In the genomic region with DNA sequence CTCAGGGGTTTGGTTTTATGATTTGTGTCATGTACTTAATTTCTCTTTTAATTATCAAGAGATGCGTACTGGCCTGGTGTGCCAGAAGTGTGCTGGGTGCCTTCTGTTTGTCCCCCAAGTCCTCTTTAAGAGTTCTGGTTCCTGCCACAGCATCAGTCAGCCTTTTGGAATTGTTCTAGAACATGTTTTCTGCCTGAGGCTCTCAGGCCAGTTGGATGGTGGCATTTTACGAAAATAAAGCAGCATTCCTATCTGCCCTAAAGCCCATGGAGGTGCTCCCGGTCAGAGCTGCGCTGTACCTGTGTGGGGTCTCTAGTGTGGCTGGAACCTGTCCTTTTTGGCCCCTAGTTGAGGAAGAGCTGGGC, we compare ENCODE assay signal across 2 cellular contexts.
TF ChIP-seq lines count a peak whose summit lies in the region.

No MANE protein-coding gene starts in this region.

TF ChIP-seq in liver, 16 proteins besides CTCF, POLR2A, EP300 and RAD21:
- TF ChIP-seq GABPA (IDR thresholded peaks at IDR 0.05 in 1 of 2, conservative IDR thresholded peaks at IDR 0.05 in 1 of 2) = no peak
- TF ChIP-seq EGR1 (IDR thresholded peaks at IDR 0.05; ENCODE audit: low read depth in 2 of 2) = no peak
- TF ChIP-seq FOXA2 (IDR thresholded peaks at IDR 0.05) = no peak
- TF ChIP-seq, protein P1, sequence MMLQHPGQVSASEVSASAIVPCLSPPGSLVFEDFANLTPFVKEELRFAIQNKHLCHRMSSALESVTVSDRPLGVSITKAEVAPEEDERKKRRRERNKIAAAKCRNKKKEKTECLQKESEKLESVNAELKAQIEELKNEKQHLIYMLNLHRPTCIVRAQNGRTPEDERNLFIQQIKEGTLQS (IDR thresholded peaks at IDR 0.05) = no peak
- TF ChIP-seq, protein P2, sequence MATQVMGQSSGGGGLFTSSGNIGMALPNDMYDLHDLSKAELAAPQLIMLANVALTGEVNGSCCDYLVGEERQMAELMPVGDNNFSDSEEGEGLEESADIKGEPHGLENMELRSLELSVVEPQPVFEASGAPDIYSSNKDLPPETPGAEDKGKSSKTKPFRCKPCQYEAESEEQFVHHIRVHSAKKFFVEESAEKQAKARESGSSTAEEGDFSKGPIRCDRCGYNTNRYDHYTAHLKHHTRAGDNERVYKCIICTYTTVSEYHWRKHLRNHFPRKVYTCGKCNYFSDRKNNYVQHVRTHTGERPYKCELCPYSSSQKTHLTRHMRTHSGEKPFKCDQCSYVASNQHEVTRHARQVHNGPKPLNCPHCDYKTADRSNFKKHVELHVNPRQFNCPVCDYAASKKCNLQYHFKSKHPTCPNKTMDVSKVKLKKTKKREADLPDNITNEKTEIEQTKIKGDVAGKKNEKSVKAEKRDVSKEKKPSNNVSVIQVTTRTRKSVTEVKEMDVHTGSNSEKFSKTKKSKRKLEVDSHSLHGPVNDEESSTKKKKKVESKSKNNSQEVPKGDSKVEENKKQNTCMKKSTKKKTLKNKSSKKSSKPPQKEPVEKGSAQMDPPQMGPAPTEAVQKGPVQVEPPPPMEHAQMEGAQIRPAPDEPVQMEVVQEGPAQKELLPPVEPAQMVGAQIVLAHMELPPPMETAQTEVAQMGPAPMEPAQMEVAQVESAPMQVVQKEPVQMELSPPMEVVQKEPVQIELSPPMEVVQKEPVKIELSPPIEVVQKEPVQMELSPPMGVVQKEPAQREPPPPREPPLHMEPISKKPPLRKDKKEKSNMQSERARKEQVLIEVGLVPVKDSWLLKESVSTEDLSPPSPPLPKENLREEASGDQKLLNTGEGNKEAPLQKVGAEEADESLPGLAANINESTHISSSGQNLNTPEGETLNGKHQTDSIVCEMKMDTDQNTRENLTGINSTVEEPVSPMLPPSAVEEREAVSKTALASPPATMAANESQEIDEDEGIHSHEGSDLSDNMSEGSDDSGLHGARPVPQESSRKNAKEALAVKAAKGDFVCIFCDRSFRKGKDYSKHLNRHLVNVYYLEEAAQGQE (IDR thresholded peaks at IDR 0.05) = no peak
- no peak for TF ChIP-seq NR2F2 (IDR thresholded peaks at IDR 0.05)
- TF ChIP-seq, protein P3, sequence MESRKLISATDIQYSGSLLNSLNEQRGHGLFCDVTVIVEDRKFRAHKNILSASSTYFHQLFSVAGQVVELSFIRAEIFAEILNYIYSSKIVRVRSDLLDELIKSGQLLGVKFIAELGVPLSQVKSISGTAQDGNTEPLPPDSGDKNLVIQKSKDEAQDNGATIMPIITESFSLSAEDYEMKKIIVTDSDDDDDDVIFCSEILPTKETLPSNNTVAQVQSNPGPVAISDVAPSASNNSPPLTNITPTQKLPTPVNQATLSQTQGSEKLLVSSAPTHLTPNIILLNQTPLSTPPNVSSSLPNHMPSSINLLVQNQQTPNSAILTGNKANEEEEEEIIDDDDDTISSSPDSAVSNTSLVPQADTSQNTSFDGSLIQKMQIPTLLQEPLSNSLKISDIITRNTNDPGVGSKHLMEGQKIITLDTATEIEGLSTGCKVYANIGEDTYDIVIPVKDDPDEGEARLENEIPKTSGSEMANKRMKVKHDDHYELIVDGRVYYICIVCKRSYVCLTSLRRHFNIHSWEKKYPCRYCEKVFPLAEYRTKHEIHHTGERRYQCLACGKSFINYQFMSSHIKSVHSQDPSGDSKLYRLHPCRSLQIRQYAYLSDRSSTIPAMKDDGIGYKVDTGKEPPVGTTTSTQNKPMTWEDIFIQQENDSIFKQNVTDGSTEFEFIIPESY (IDR thresholded peaks at IDR 0.05) = no peak
- no peak for TF ChIP-seq HNF4G (IDR thresholded peaks at IDR 0.05)
- no peak for TF ChIP-seq FOXA1 (IDR thresholded peaks at IDR 0.05)
- no peak for TF ChIP-seq HNF4A (conservative IDR thresholded peaks at IDR 0.05)

TF ChIP-seq in HepG2, 621 proteins besides CTCF, POLR2A, EP300 and RAD21:
- TF ChIP-seq, protein P4, sequence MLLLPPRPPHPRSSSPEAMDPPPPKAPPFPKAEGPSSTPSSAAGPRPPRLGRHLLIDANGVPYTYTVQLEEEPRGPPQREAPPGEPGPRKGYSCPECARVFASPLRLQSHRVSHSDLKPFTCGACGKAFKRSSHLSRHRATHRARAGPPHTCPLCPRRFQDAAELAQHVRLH (CRISPR knock-in tag; IDR thresholded peaks at IDR 0.05; ENCODE audit: borderline replicate concordance, low read depth) = no peak
- TF ChIP-seq ZNF207 (IDR thresholded peaks at IDR 0.05; ENCODE audit: borderline replicate concordance) (no peak), ASH2L (IDR thresholded peaks at IDR 0.05; ENCODE audit: insufficient read length, low read depth, low read length) (no peak), YY1 (IDR thresholded peaks at IDR 0.05; ENCODE audit: insufficient read depth, insufficient replicate concordance, low read depth, low read length) (no peak), ADNP (CRISPR knock-in tag; IDR thresholded peaks at IDR 0.05) (no peak), ZNF678 (CRISPR knock-in tag; IDR thresholded peaks at IDR 0.05) (no peak), FOSL1 (CRISPR knock-in tag; IDR thresholded peaks at IDR 0.05; ENCODE audit: borderline replicate concordance) (no peak), ZNF496 (CRISPR knock-in tag; IDR thresholded peaks at IDR 0.05; ENCODE audit: insufficient replicate concordance) (no peak), ZSCAN9 (CRISPR knock-in tag; IDR thresholded peaks at IDR 0.05; ENCODE audit: borderline replicate concordance) (no peak), CREB1 (IDR thresholded peaks at IDR 0.05) (no peak), CREB1 (CRISPR knock-in tag; IDR thresholded peaks at IDR 0.05) (no peak), ATAD3A (CRISPR knock-in tag; IDR thresholded peaks at IDR 0.05) (no peak)
- TF ChIP-seq, protein P5, sequence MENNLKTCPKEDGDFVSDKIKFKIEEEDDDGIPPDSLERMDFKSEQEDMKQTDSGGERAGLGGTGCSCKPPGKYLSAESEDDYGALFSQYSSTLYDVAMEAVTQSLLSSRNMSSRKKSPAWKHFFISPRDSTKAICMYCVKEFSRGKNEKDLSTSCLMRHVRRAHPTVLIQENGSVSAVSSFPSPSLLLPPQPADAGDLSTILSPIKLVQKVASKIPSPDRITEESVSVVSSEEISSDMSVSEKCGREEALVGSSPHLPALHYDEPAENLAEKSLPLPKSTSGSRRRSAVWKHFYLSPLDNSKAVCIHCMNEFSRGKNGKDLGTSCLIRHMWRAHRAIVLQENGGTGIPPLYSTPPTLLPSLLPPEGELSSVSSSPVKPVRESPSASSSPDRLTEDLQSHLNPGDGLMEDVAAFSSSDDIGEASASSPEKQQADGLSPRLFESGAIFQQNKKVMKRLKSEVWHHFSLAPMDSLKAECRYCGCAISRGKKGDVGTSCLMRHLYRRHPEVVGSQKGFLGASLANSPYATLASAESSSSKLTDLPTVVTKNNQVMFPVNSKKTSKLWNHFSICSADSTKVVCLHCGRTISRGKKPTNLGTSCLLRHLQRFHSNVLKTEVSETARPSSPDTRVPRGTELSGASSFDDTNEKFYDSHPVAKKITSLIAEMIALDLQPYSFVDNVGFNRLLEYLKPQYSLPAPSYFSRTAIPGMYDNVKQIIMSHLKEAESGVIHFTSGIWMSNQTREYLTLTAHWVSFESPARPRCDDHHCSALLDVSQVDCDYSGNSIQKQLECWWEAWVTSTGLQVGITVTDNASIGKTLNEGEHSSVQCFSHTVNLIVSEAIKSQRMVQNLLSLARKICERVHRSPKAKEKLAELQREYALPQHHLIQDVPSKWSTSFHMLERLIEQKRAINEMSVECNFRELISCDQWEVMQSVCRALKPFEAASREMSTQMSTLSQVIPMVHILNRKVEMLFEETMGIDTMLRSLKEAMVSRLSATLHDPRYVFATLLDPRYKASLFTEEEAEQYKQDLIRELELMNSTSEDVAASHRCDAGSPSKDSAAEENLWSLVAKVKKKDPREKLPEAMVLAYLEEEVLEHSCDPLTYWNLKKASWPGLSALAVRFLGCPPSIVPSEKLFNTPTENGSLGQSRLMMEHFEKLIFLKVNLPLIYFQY (CRISPR knock-in tag; IDR thresholded peaks at IDR 0.05; ENCODE audit: borderline replicate concordance) = no peak
